ENCODE assay signal across 9 cellular contexts in genomic region chr2:240374085-240374907, GRCh38.
DNase-seq lines count a peak whose midpoint lies in the region; ATAC-seq and TF ChIP-seq lines count a peak whose summit lies in the region.
"Had no signal": no experiment of that assay in that cellular context is flagged by ENCODE, and none has a peak within 500 bp of the region (broad histone marks: within the 10 kb centered on the region; RNA-seq: fewer than 3 reads in every experiment).

No MANE protein-coding gene starts in this region.

- H3K9me3 ChIP-seq in psoas muscle: no peaks in the 10 kb centered on the region

- peaks cover 49% of the 10 kb centered on the region for H3K4me1 ChIP-seq in psoas muscle

- no peaks in the 10 kb centered on the region for H3K36me3 ChIP-seq in psoas muscle (ENCODE audit: insufficient read depth in 1 of 2, low read depth in 1 of 2)

- peak; percentile 75 for ATAC-seq in Right ventricle myocardium superior (ENCODE audit: poor library complexity)
- peak; percentile 70 to 78 (median 74) for ATAC-seq in psoas muscle
- ATAC-seq in GM18907 (IDR thresholded peaks at IDR 0.05; ENCODE audit: unreplicated experiment): no peak
- no peak for ATAC-seq in HG02623 (IDR thresholded peaks at IDR 0.05; ENCODE audit: unreplicated experiment)
- ATAC-seq: activated naive CD8-positive, alpha-beta T cell treated with anti-CD3 and anti-CD28 coated beads, Interleukin-2, amount 50 U/mL, for 24 hours had no signal

- no peak overlapping the region for H3K4me3 ChIP-seq in psoas muscle

- intact Hi-C loops in Right ventricle myocardium superior (cut with DNase I) (loop anchor here (10.0 kb wide), 1 partner anchor 139 kb away; no protein-coding TSS in a partner anchor), psoas muscle (cut with DNase I) (loop anchor here (5.0 kb wide), 4 partner anchors 63 to 142 kb away; partner anchors contain the start of gene GPC1 (in 1 of the 2))

- 22 to 26% (median 24%) methylated on average over 22 of the region's 22 CpGs for WGBS in psoas muscle, 3 donors

- DNase-seq in Daoy (ENCODE audit: low read depth) (peak; percentile 86), SW 1271 (lab: John Stamatoyannopoulos, UW) (peak; percentile 49 to 71), Right ventricle myocardium superior (peak; percentile 83), psoas muscle (peak; percentile 78 to 92), T-helper 9 cell (no peak), NCI-H1694 (lab: John Stamatoyannopoulos, UW) (no peak)
- DNase-seq: activated naive CD8-positive, alpha-beta T cell treated with anti-CD3 and anti-CD28 coated beads, Interleukin-2, amount 50 U/mL, for 24 hours had no signal

- peak overlapping the region; percentile 85 for H3K27ac ChIP-seq in psoas muscle

- no peak for TF ChIP-seq CTCF in psoas muscle (IDR thresholded peaks at IDR 0.05)

- no peaks in the 10 kb centered on the region for H3K27me3 ChIP-seq in psoas muscle (ENCODE audit: insufficient read depth in 3 of 3, low read length in 2 of 3)

Comparison
In these comparisons a context has a peak if more than half of its experiments do, and no peak if none do; other contexts are left out.
1. DNase-seq: peak in Daoy (single experiment), SW 1271 (2 of 2), Right ventricle myocardium superior (single experiment) and psoas muscle (2 of 2); none in T-helper 9 cell (single experiment) and NCI-H1694 (single experiment).
2. ATAC-seq: peak in Right ventricle myocardium superior (single experiment) and psoas muscle (4 of 4); none in GM18907 (single experiment) and HG02623 (single experiment).